ENCODE assay signal across 6 cellular contexts in genomic region chr17:45146616-45147101, GRCh38. TPM values are rescaled to one million over a fixed set of nuclear protein-coding genes. Genes with fewer than 3 reads are reported as not detected.
DNase-seq lines count a peak whose midpoint lies in the region; ATAC-seq and TF ChIP-seq lines count a peak whose summit lies in the region.

No MANE protein-coding gene starts in this region.

- no peak for TF ChIP-seq CTCF in gastroesophageal sphincter (IDR thresholded peaks at IDR 0.05)
- TF ChIP-seq CTCF in omental fat pad (IDR thresholded peaks at IDR 0.05), result no peak

- H3K27me3 ChIP-seq in gastroesophageal sphincter, result no peaks in the 10 kb centered on the region
- no peaks in the 10 kb centered on the region for H3K27me3 ChIP-seq in thymus (ENCODE audit: control insufficient read depth, insufficient read depth)

- H3K4me1 ChIP-seq in gastroesophageal sphincter, result peaks cover 2 to 60% (median 28%) of the 10 kb centered on the region in 3 donors
- H3K4me1 ChIP-seq in thymus (ENCODE audit: control insufficient read depth, insufficient read depth, low read length), result peaks cover 32% of the 10 kb centered on the region

- ATAC-seq in gastroesophageal sphincter, result no peak
- ATAC-seq in omental fat pad (ENCODE audit: low FRiP score), result no peak

- peak; percentile 55 for DNase-seq in ACHN
- DNase-seq in OCI-M1 (lab: John Stamatoyannopoulos, UW), result peak; percentile 83
- DNase-seq in omental fat pad (ENCODE audit: low spot score), result no peak
- DNase-seq in stimulated activated CD4-positive, alpha-beta T cell treated with anti-CD3 and anti-CD28 coated beads, Interleukin-1b, Interleukin-23, amount 100 ng/mL, for 48 hours, result no peak

- no peak for TF ChIP-seq EP300 in gastroesophageal sphincter (IDR thresholded peaks at IDR 0.05)

- in situ Hi-C loops in ACHN (cut with HindIII; ENCODE audit: low pct_ligation_motif_present, low pct_unique_long_range_greater_than_20kb, low sequenced_read_pairs), result no loop called here

- H3K9me3 ChIP-seq in gastroesophageal sphincter (no peaks in the 10 kb centered on the region), thymus (ENCODE audit: control insufficient read depth) (no peaks in the 10 kb centered on the region)

- H3K36me3 ChIP-seq in gastroesophageal sphincter, result no peaks in the 10 kb centered on the region
- no peaks in the 10 kb centered on the region for H3K36me3 ChIP-seq in thymus (ENCODE audit: control insufficient read depth, insufficient read depth)

- peak overlapping the region; percentile 84 to 98 (median 96) for H3K27ac ChIP-seq in gastroesophageal sphincter
- peak overlapping the region; percentile 97 for H3K27ac ChIP-seq in thymus (ENCODE audit: low read depth)

- TF ChIP-seq POLR2A in gastroesophageal sphincter (IDR thresholded peaks at IDR 0.05), result no peak

- 26 to 31% methylated on average over 4 to 8 of the region's 9 CpGs for WGBS in gastroesophageal sphincter (ENCODE audit: low coverage in 1 of 2), 2 donors
- 87% methylated on average over 9 of the region's 9 CpGs for WGBS in thymus

- H3K4me3 ChIP-seq in gastroesophageal sphincter (peak overlapping the region; percentile 44 to 70), thymus (ENCODE audit: low read length) (peak overlapping the region; percentile 87)

RNA-seq across cellular contexts. Expression of gene HEXIM1, which starts 1.6 kb away (rescaled TPM):
- total RNA-seq in gastroesophageal sphincter (10 to 100 TPM; 48.3 to 56.3 (median 53.8) TPM), omental fat pad (10 to 100 TPM; 21.9 to 31.0 (median 24.3) TPM)
- polyA plus RNA-seq in thymus, result 33.9 TPM

RNA-seq across cellular contexts. Expression of gene ACBD4, which starts 11.2 kb away (rescaled TPM):
- total RNA-seq in gastroesophageal sphincter (10 to 100 TPM; 15.0 to 28.8 (median 23.5) TPM), omental fat pad (10 to 100 TPM in 2 of 4 donors, 1 to 10 TPM in 2; 6.4 to 23.2 (median 8.5) TPM)
- 26.5 TPM for polyA plus RNA-seq in thymus

RNA-seq across cellular contexts. Expression of gene PLCD3, which starts 14.3 kb away (rescaled TPM):
- total RNA-seq in gastroesophageal sphincter, result 100 to 1,000 TPM in 2 of 4 donors, 10 to 100 TPM in 2; 50.4 to 147 (median 81.8) TPM
- polyA plus RNA-seq in thymus, result 9.1 TPM
- total RNA-seq in omental fat pad, result 10 to 100 TPM; 35.4 to 68.4 (median 44.2) TPM

RNA-seq across cellular contexts. Expression of gene HEXIM2, which starts 15.0 kb away (rescaled TPM):
- total RNA-seq in gastroesophageal sphincter (10 to 100 TPM in 1 of 4 donors, 1 to 10 TPM in 3; 3.8 to 11.1 (median 8.6) TPM), omental fat pad (1 to 10 TPM; 1.4 to 9.3 (median 3.9) TPM)
- 9.6 TPM for polyA plus RNA-seq in thymus

Comparison
In these comparisons a context has a peak if more than half of its experiments do, and no peak if none do; other contexts are left out.
1. DNase-seq: peak in ACHN (single experiment) and OCI-M1 (single experiment); none in omental fat pad (single experiment) and stimulated activated CD4-positive, alpha-beta T cell treated with anti-CD3 and anti-CD28 coated beads, Interleukin-1b, Interleukin-23, amount 100 ng/mL, for 48 hours (single experiment).